7 cellular contexts compared by ENCODE assay signal in genomic region chr6:136660727-136661126, GRCh38.
"Had no signal": no experiment of that assay in that cellular context is flagged by ENCODE, and none has a peak within 500 bp of the region (broad histone marks: within the 10 kb centered on the region; RNA-seq: fewer than 3 reads in every experiment).

No MANE protein-coding gene starts in this region.

- FAIRE-seq: HTR-8/SVneo had no signal

- H3K27ac ChIP-seq: GM23248 had no signal

- DNase-seq: GM23248, GOT3, H7, KG1 had no signal

- H3K9me3 ChIP-seq: HAP-1 had no signal

- H3K4me3 ChIP-seq: GM23248, HAP-1 had no signal

- H3K36me3 ChIP-seq: HAP-1 had no signal

- ATAC-seq: HCT116 had no signal
